30 cellular contexts compared by ENCODE assay signal in genomic region chr1:160121388-160121787, GRCh38. TPM values are rescaled to one million over a fixed set of nuclear protein-coding genes. Genes with fewer than 3 reads are reported as not detected.
"Had no signal": no experiment of that assay in that cellular context is flagged by ENCODE, and none has a peak within 500 bp of the region (broad histone marks: within the 10 kb centered on the region; RNA-seq: fewer than 3 reads in every experiment).

No MANE protein-coding gene starts in this region.

- H3K36me3 ChIP-seq: esophagus squamous epithelium, lower lobe of right lung, neutrophil, right lobe of liver, suprapubic skin, transverse colon had no signal

- ATAC-seq: activated T-cell treated with anti-CD3 and anti-CD28 coated beads, Interleukin-2, amount 50 U/mL, for 72 hours; lower lobe of right lung; right lobe of liver had no signal

- DNase-seq: activated CD4-positive, alpha-beta T cell treated with anti-CD3 and anti-CD28 coated beads for 4 hours; activated CD4-positive, alpha-beta T cell treated with anti-CD3 and anti-CD28 coated beads, Interleukin-2, amount 50 U/mL, for 4 hours; activated naive CD4-positive, alpha-beta T cell; activated T-cell treated with anti-CD3 and anti-CD28 coated beads for 4 hours; activated T-cell treated with anti-CD3 and anti-CD28 coated beads, Interleukin-2, amount 50 U/mL, for 72 hours; central memory CD4-positive, alpha-beta T cell; esophagus squamous epithelium; foreskin melanocyte; glutamatergic neuron; lower lobe of right lung; mesendoderm; right lobe of liver; stimulated activated CD4-positive, alpha-beta T cell treated with anti-CD3 and anti-CD28 coated beads, Interleukin-15, amount 100 ng/mL, for 24 hours; stimulated activated CD4-positive, alpha-beta T cell treated with anti-CD3 and anti-CD28 coated beads, Interleukin-2, amount 100 ng/mL, for 24 hours; stimulated activated naive CD4-positive, alpha-beta T cell; SW 1271; T-helper 9 cell; transverse colon had no signal

- H3K4me3 ChIP-seq: ascending aorta, esophagus squamous epithelium, lower lobe of right lung, right lobe of liver, smooth muscle cell, suprapubic skin, transverse colon had no signal

- H3K9me3 ChIP-seq: ascending aorta, esophagus squamous epithelium, lower lobe of right lung, neutrophil, right lobe of liver, suprapubic skin, transverse colon had no signal

- H3K27me3 ChIP-seq: ascending aorta, right lobe of liver, transverse colon had no signal

- H3K27ac ChIP-seq: ascending aorta, esophagus squamous epithelium, lower lobe of right lung, neutrophil, right lobe of liver, suprapubic skin, transverse colon, VCaP had no signal

- H3K4me1 ChIP-seq: right lobe of liver had no signal

- FAIRE-seq: islet of Langerhans, TTC549, urothelium cell line had no signal

RNA-seq across cellular contexts. Expression of gene ATP1A2, which starts 5.8 kb away (rescaled TPM):
- total RNA-seq: activated T-cell treated with anti-CD3 and anti-CD28 coated beads, Interleukin-2, amount 50 U/mL, for 72 hours; smooth muscle cell had no signal
- polyA plus RNA-seq: smooth muscle cell had no signal

RNA-seq across cellular contexts. Expression of gene ATP1A4, which starts 30.0 kb away (rescaled TPM):
- total RNA-seq: activated T-cell treated with anti-CD3 and anti-CD28 coated beads, Interleukin-2, amount 50 U/mL, for 72 hours; ascending aorta; osteocyte; posterior vena cava; renal cortical epithelial cell; right lobe of liver; smooth muscle cell; suprapubic skin had no signal
- polyA plus RNA-seq: smooth muscle cell had no signal

RNA-seq across cellular contexts. Expression of gene KCNJ9, which starts 40.0 kb away (rescaled TPM):
- total RNA-seq: esophagus squamous epithelium, lower lobe of right lung, mononuclear cell, osteocyte, posterior vena cava, renal cortical epithelial cell, right lobe of liver, smooth muscle cell had no signal
- polyA plus RNA-seq: smooth muscle cell had no signal

RNA-seq across cellular contexts. Expression of gene KCNJ10, which starts 51.4 kb away (rescaled TPM):
- total RNA-seq: ascending aorta, mononuclear cell, osteocyte, smooth muscle cell, suprapubic skin, transverse colon had no signal
- polyA plus RNA-seq: smooth muscle cell had no signal
